ENCODE assay signal across 28 cellular contexts in genomic region chr1:154350383-154350782, GRCh38. TPM values are rescaled to one million over a fixed set of nuclear protein-coding genes. Genes with fewer than 3 reads are reported as not detected.
DNase-seq lines count a peak whose midpoint lies in the region; ATAC-seq and TF ChIP-seq lines count a peak whose summit lies in the region.
"Had no signal": no experiment of that assay in that cellular context is flagged by ENCODE, and none has a peak within 500 bp of the region (broad histone marks: within the 10 kb centered on the region; RNA-seq: fewer than 3 reads in every experiment).

No MANE protein-coding gene starts in this region.

- H3K4me3 ChIP-seq in H7 (ENCODE audit: insufficient read depth, low read depth, low read length) (no peak overlapping the region), mucosa of descending colon (no peak overlapping the region)
- H3K4me3 ChIP-seq: breast epithelium, heart right ventricle, lung, ovary, thyroid gland had no signal

- H3K36me3 Mint-ChIP-seq in CD4-positive, alpha-beta T cell (ENCODE audit: low read depth) = peaks cover 64% of the 10 kb centered on the region

- peaks cover 15% of the 10 kb centered on the region for H3K4me1 ChIP-seq in mucosa of descending colon (ENCODE audit: low read depth)
- H3K4me1 ChIP-seq: breast epithelium had no signal

- no peak for DNase-seq in CD4-positive, alpha-beta T cell
- DNase-seq in H7 (peak; percentile 54), mucosa of descending colon (peak in 2 of 3 donors; percentile 55 to 64), HK-2 (ENCODE audit: unreplicated experiment) (no peak), putamen (ENCODE audit: low spot score) (no peak)
- DNase-seq in stimulated activated CD4-positive, alpha-beta T cell treated with anti-CD3 and anti-CD28 coated beads, Interleukin-2, amount 100 ng/mL, for 48 hours = no peak
- DNase-seq: activated B cell treated with CpG ODN at 0.5 μM for 24 hours; activated CD4-positive, alpha-beta T cell treated with anti-CD3 and anti-CD28 coated beads, Interleukin-2, amount 50 U/mL, for 4 hours; activated naive CD4-positive, alpha-beta T cell treated with anti-CD3 and anti-CD28 coated beads, Interleukin-2, amount 50 U/mL, for 16 hours; DMS79; effector CD4-positive, alpha-beta T cell; heart right ventricle; HFFc6; NCI-H1048; NCI-H187; NCI-H524 treated with DMSO at 0.1 percent for 48 hours; ovary; SHP77; T1000 had no signal

- CTCF ChIA-PET in CD4-positive, alpha-beta T cell (lab: Charles Lee) = interaction anchor here (1.1 to 2.5 kb wide), 4 partner anchors 15 to 129 kb away, joined by 3 to 10 read pairs (median 4); no protein-coding TSS in a partner anchor

- H3K27me3 Mint-ChIP-seq in CD4-positive, alpha-beta T cell = no peaks in the 10 kb centered on the region

- no peak for TF ChIP-seq CTCF in CD4-positive, alpha-beta T cell (IDR thresholded peaks at IDR 0.05)
- TF ChIP-seq CTCF in VCaP (conservative IDR thresholded peaks at IDR 0.05) (no peak), mucosa of descending colon (IDR thresholded peaks at IDR 0.05) (no peak)

- intact Hi-C loops in CD4-positive, alpha-beta T cell (cut with DNase I, micrococcal nuclease) = no loop called here
- intact Hi-C loops in mucosa of descending colon (cut with DNase I, micrococcal nuclease) = no loop called here

- no peaks in the 10 kb centered on the region for H3K27me3 ChIP-seq in CD4-positive, alpha-beta T cell (ENCODE audit: control insufficient read depth, insufficient read depth, low read length)
- peaks cover 8% of the 10 kb centered on the region for H3K27me3 ChIP-seq in H7 (ENCODE audit: control insufficient read depth, insufficient read depth, low read length)
- H3K27me3 ChIP-seq: breast epithelium, ovary, thyroid gland had no signal

- POLR2A ChIA-PET in CD4-positive, alpha-beta T cell (lab: Charles Lee) = interaction anchor here (0.7 to 1.5 kb wide), 5 partner anchors 11 to 60 kb away, joined by 3 to 6 read pairs (median 4); no protein-coding TSS in a partner anchor

- H3K4me3 Mint-ChIP-seq in CD4-positive, alpha-beta T cell = no peak overlapping the region
- H3K4me3 Mint-ChIP-seq: activated B cell treated with CpG ODN at 0.5 μM for 24 hours; HFFc6; stimulated activated naive CD8-positive, alpha-beta T cell treated with anti-CD3 and anti-CD28 coated beads, Interleukin-15, Interleukin-2, amounts not matched to agents 100 ng/mL and 50 ng/mL, for 24 hours had no signal

- no peaks in the 10 kb centered on the region for H3K9me3 ChIP-seq in CD4-positive, alpha-beta T cell (ENCODE audit: control insufficient read depth, low read length)
- H3K9me3 ChIP-seq in mucosa of descending colon = no peaks in the 10 kb centered on the region
- H3K9me3 ChIP-seq: breast epithelium, heart right ventricle, ovary, thyroid gland had no signal

- no peak for ATAC-seq in CD4-positive, alpha-beta T cell (ENCODE audit: poor library complexity)
- ATAC-seq in mucosa of descending colon = no peak
- ATAC-seq in SK-N-SH treated with all-trans-retinoic acid at 6 μM for 48 hours = no peak
- ATAC-seq: heart right ventricle, sciatic nerve had no signal

- H3K4me1 Mint-ChIP-seq in CD4-positive, alpha-beta T cell (ENCODE audit: low read depth) = peaks cover 60% of the 10 kb centered on the region

- H3K27ac Mint-ChIP-seq in CD4-positive, alpha-beta T cell = peak overlapping the region; percentile 73
- H3K27ac Mint-ChIP-seq: activated B cell treated with CpG ODN at 0.5 μM for 24 hours, HFFc6, nephron had no signal

- H3K36me3 ChIP-seq in H7 (replicated peaks; ENCODE audit: control insufficient read depth, insufficient read depth, low read length) (peaks cover 17% of the 10 kb centered on the region), mucosa of descending colon (ENCODE audit: low read depth) (no peaks in the 10 kb centered on the region)
- H3K36me3 ChIP-seq: breast epithelium, ovary had no signal

- peak overlapping the region; percentile 38 for H3K27ac ChIP-seq in CD4-positive, alpha-beta T cell (ENCODE audit: low read depth, low read length)
- H3K27ac ChIP-seq in VCaP = peak overlapping the region; percentile 73
- H3K27ac ChIP-seq: breast epithelium, thyroid gland had no signal

- H3K9me3 Mint-ChIP-seq in CD4-positive, alpha-beta T cell = no peaks in the 10 kb centered on the region
- H3K9me3 Mint-ChIP-seq: activated B cell treated with CpG ODN at 0.5 μM for 24 hours; HFFc6; nephron; stimulated activated naive CD8-positive, alpha-beta T cell treated with anti-CD3 and anti-CD28 coated beads, Interleukin-15, Interleukin-2, amounts not matched to agents 100 ng/mL and 50 ng/mL, for 24 hours had no signal

TF ChIP-seq in SK-N-SH treated with all-trans-retinoic acid at 6 μM for 48 hours, 23 proteins besides CTCF, POLR2A, EP300 and RAD21:
- TF ChIP-seq CSDC2 (CRISPR knock-in tag; IDR thresholded peaks at IDR 0.05) (no peak), BACH2 (CRISPR knock-in tag; IDR thresholded peaks at IDR 0.05; ENCODE audit: borderline replicate concordance) (no peak), ZFP30 (CRISPR knock-in tag; IDR thresholded peaks at IDR 0.05) (no peak), ISL1 (CRISPR knock-in tag; IDR thresholded peaks at IDR 0.05) (no peak), TSHZ2 (CRISPR knock-in tag; IDR thresholded peaks at IDR 0.05) (no peak)
TF ChIP-seq in SK-N-SH treated with all-trans-retinoic acid at 6 μM for 48 hours: peak in this region for 0.

RNA-seq across cellular contexts. Expression of gene ATP8B2, which starts 25.1 kb away (rescaled TPM):
- 10 to 100 TPM; 72.7 to 80.7 TPM for total RNA-seq in CD4-positive, alpha-beta T cell
- total RNA-seq in H7 (2014; rRNA removed; shearing (Covaris generic)) = 62.0 and 73.2 TPM in 2 replicates
- 10 to 100 TPM in 2 of 3 donors, 1 to 10 TPM in 1; 3.8 to 36.1 (median 16.1) TPM for total RNA-seq in mucosa of descending colon

RNA-seq across cellular contexts. Expression of gene AQP10, which starts 29.5 kb away (rescaled TPM):
- total RNA-seq in CD4-positive, alpha-beta T cell = not detected
- not detected in 2 replicates for total RNA-seq in H7 (2014; rRNA removed; shearing (Covaris generic))
- total RNA-seq in mucosa of descending colon = not detected
- total RNA-seq: activated B cell treated with CpG ODN at 0.5 μM for 24 hours, epithelial cell of proximal tubule, HFFc6, sciatic nerve, thyroid gland had no signal

RNA-seq across cellular contexts. Expression of gene IL6R, which starts 54.8 kb away (rescaled TPM):
- 10 to 100 TPM; 31.7 to 35.0 TPM for total RNA-seq in CD4-positive, alpha-beta T cell
- total RNA-seq in H7 (2014; rRNA removed; shearing (Covaris generic)) = 8.6 and 10.3 TPM in 2 replicates
- total RNA-seq in mucosa of descending colon = 10 to 100 TPM; 31.8 to 43.9 (median 42.5) TPM

Comparison
In these comparisons a context has a peak if more than half of its experiments do, and no peak if none do; other contexts are left out.
1. DNase-seq: peak in H7 (single experiment) and mucosa of descending colon (2 of 3); none in CD4-positive, alpha-beta T cell (0 of 10), HK-2 (single experiment), putamen (single experiment) and stimulated activated CD4-positive, alpha-beta T cell treated with anti-CD3 and anti-CD28 coated beads, Interleukin-2, amount 100 ng/mL, for 48 hours (0 of 2).